Comparison of ENCODE assay signal across 20 cellular contexts in genomic region chr2:121727950-121728349, GRCh38.
"Had no signal": no experiment of that assay in that cellular context is flagged by ENCODE, and none has a peak within 500 bp of the region (broad histone marks: within the 10 kb centered on the region; RNA-seq: fewer than 3 reads in every experiment).

No MANE protein-coding gene starts in this region.

- H3K4me1 ChIP-seq: gastroesophageal sphincter, upper lobe of left lung, vagina had no signal

- H3K27me3 Mint-ChIP-seq: activated B cell treated with CpG ODN at 0.5 μM for 24 hours, T-cell had no signal

- ATAC-seq: gastroesophageal sphincter, left cardiac atrium, right cardiac atrium, T-cell had no signal

- H3K27ac ChIP-seq: gastroesophageal sphincter, spleen, upper lobe of left lung, vagina had no signal

- H3K27me3 ChIP-seq: gastroesophageal sphincter, spleen, upper lobe of left lung, vagina had no signal

- H3K27ac Mint-ChIP-seq: activated B cell treated with CpG ODN at 0.5 μM for 24 hours; activated T-helper 1 cell treated with anti-CD3 and anti-CD28 coated beads, Interleukin-12 subunit alpha, Interleukin-12 subunit beta, Interleukin-2, Interleukin-4 antibody, amounts not matched to agents 30 ng/mL and 10 ng/mL and 1 ng/mL, durations not matched to agents 14 hours and 24 hours and 36 hours; nephron; T-cell had no signal

- H3K9me3 Mint-ChIP-seq: activated B cell treated with CpG ODN at 0.5 μM for 24 hours; activated T-helper 1 cell treated with anti-CD3 and anti-CD28 coated beads, Interleukin-12 subunit alpha, Interleukin-12 subunit beta, Interleukin-2, Interleukin-4 antibody, amounts not matched to agents 30 ng/mL and 10 ng/mL and 1 ng/mL, durations not matched to agents 14 hours and 24 hours and 36 hours; nephron; T-cell; T-helper 2 cell treated with Interferon-gamma antibody and Interleukin-4, amounts not matched to agents 5 μg/mL and 100 μg/mL, for 36 hours had no signal

- DNase-seq: activated B cell treated with CpG ODN at 0.5 μM for 24 hours; activated effector memory CD4-positive, alpha-beta T cell treated with anti-CD3 and anti-CD28 coated beads, Interleukin-2, amount 50 U/mL, for 16 hours; amygdala; caudate nucleus; cortex of kidney; hippocampal formation; left cardiac atrium; mammary epithelial cell; posterior cingulate gyrus; right cardiac atrium; spleen; stimulated activated naive CD4-positive, alpha-beta T cell treated with Interleukin-2 at 50 U/mL for 16 hours; substantia nigra; T-cell; upper lobe of left lung had no signal

- H3K4me3 Mint-ChIP-seq: activated B cell treated with CpG ODN at 0.5 μM for 24 hours; activated T-helper 1 cell treated with anti-CD3 and anti-CD28 coated beads, Interleukin-12 subunit alpha, Interleukin-12 subunit beta, Interleukin-2, Interleukin-4 antibody, amounts not matched to agents 30 ng/mL and 10 ng/mL and 1 ng/mL, durations not matched to agents 14 hours and 24 hours and 36 hours; nephron; T-cell; T-helper 2 cell treated with Interferon-gamma antibody and Interleukin-4, amounts not matched to agents 5 μg/mL and 100 μg/mL, for 36 hours had no signal

- H3K4me1 Mint-ChIP-seq: activated B cell treated with CpG ODN at 0.5 μM for 24 hours, nephron had no signal

- H3K9me3 ChIP-seq: gastroesophageal sphincter, spleen, upper lobe of left lung, vagina had no signal

- H3K4me3 ChIP-seq: gastroesophageal sphincter, spleen, upper lobe of left lung, vagina had no signal
